Comparison of ENCODE assay signal across 17 cellular contexts in the genomic region with DNA sequence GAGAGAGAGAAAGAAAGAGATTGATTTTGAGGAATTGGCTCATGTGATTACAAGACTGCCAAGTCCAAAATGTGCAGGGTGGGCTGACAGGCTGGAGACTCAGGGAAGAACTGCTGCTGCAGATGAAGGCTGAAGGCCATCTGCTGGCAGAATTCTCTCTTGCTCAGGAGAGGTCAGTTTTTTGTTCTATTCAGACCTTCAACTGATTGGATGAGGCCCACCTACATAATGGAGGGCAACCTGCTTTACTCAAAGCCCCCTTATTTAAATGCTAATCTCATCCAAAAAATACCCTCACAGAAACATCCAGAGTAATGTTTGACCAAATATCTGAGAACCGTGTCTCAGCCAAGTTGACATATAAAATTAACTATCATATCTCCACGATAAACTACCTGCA. TPM values are rescaled to one million over a fixed set of nuclear protein-coding genes. Genes with fewer than 3 reads are reported as not detected.
DNase-seq lines count a peak whose midpoint lies in the region; ATAC-seq, FAIRE-seq and TF ChIP-seq lines count a peak whose summit lies in the region.
"Had no signal": no experiment of that assay in that cellular context is flagged by ENCODE, and none has a peak within 500 bp of the region (broad histone marks: within the 10 kb centered on the region; RNA-seq: fewer than 3 reads in every experiment).

No MANE protein-coding gene starts in this region.

- POLR2A ChIA-PET in AG04450 (lab: Yijun Ruan, JAX) (interaction anchor here (0.7 kb wide), 1 partner anchor 239 kb away, joined by 3 read pairs; no protein-coding TSS in a partner anchor), HEK293 (lab: Yijun Ruan, JAX) (interaction anchor here (0.9 to 1.0 kb wide), 3 partner anchors 39 to 386 kb away, joined by 3 to 9 read pairs (median 3); partner anchors contain the start of gene MAMLD1)

- no peaks in the 10 kb centered on the region for H3K9me3 ChIP-seq in AG04450 (ENCODE audit: control insufficient read depth, insufficient read depth, low read length)
- H3K9me3 ChIP-seq in HEK293 (ENCODE audit: control insufficient read depth, insufficient read depth, low read depth, low read length) = no peaks in the 10 kb centered on the region
- 0 out of 2 replicates have a peak, but pooled peaks cover 6% of the 10 kb centered on the region for H3K9me3 ChIP-seq in SJSA1 (replicated peaks)
- no peaks in the 10 kb centered on the region for H3K9me3 ChIP-seq in kidney (ENCODE audit: control insufficient read depth in 1 of 2, low read length in 2 of 2)
- H3K9me3 ChIP-seq: BE2C had no signal

- FAIRE-seq in kidney (lab: Jason Lieb, UNC) = no peak
- FAIRE-seq: H1 had no signal

- H3K27ac ChIP-seq in AG04450 (ENCODE audit: low read depth, low read length) (peak overlapping the region; percentile 61), HEK293 (ENCODE audit: extremely low read depth, low read depth, low read length) (peak overlapping the region; percentile 17; the same call in 1 of the 2 replicates), SJSA1 (peak overlapping the region; percentile 86), kidney (ENCODE audit: low read depth in 2 of 2, low read length in 2 of 2) (no peak overlapping the region)

- H3K36me3 ChIP-seq in HEK293 (ENCODE audit: control insufficient read depth in 2 of 2, insufficient read depth in 1 of 2, low read length in 2 of 2) (no peaks in the 10 kb centered on the region), SJSA1 (no peaks in the 10 kb centered on the region), kidney (ENCODE audit: control insufficient read depth in 1 of 2, insufficient read depth in 2 of 2, low read length in 2 of 2) (no peaks in the 10 kb centered on the region)
- H3K36me3 ChIP-seq: BE2C had no signal

- CTCF ChIA-PET in AG04450 (lab: Charles Lee) (no interaction called here), HEK293 (lab: Yijun Ruan, JAX) (interaction anchor here (0.7 to 0.9 kb wide), 2 partner anchors 37 to 99 kb away, joined by 3 to 7 read pairs; no protein-coding TSS in a partner anchor)

- TF ChIP-seq CTCF in AG04450 (IDR thresholded peaks at IDR 0.05; ENCODE audit: low read depth, low read length) = no peak
- TF ChIP-seq CTCF in HEK293 (tag by site-specific recombination; IDR thresholded peaks at IDR 0.05) = no peak
- no peak for TF ChIP-seq CTCF in fibroblast of the aortic adventitia (IDR thresholded peaks at IDR 0.05; ENCODE audit: insufficient read depth, low read length)
- no peak for TF ChIP-seq CTCF in kidney (IDR thresholded peaks at IDR 0.05; ENCODE audit: borderline replicate concordance, extremely low read depth, insufficient read depth)

- no peaks in the 10 kb centered on the region for H3K27me3 ChIP-seq in AG04450 (ENCODE audit: control insufficient read depth, insufficient read depth, low read length)
- H3K27me3 ChIP-seq in SJSA1 (replicated peaks) = no peaks in the 10 kb centered on the region
- H3K27me3 ChIP-seq: BE2C had no signal

- H3K9ac ChIP-seq in kidney (ENCODE audit: low read length in 2 of 2) = no peak overlapping the region

- DNase-seq in AG04450 (ENCODE audit: low read depth, low spot score) = no peak
- no peak for DNase-seq in SJSA1 (ENCODE audit: low read depth in 1 of 2, low spot score in 2 of 2)
- DNase-seq in fibroblast of the aortic adventitia (ENCODE audit: low read depth) = peak; percentile 4
- DNase-seq in T1000 (lab: John Stamatoyannopoulos, UW) = no peak
- no peak for DNase-seq in NCI-H1436 treated with DMSO at 0.1 percent for 48 hours (lab: John Stamatoyannopoulos, UW)
- no peak for DNase-seq in kidney
- DNase-seq: 8988T; BE2C; CD4-positive, alpha-beta memory T cell; NCI-H1092 treated with DMSO at 0.1 percent for 48 hours; NCI-H1694; NCI-H2107; NCI-H2227 treated with DMSO at 0.1 percent for 48 hours; NCI-H524 had no signal

- no peak for ATAC-seq in HG02759 (IDR thresholded peaks at IDR 0.05; ENCODE audit: unreplicated experiment)

- H3K4me3 ChIP-seq in AG04450 (ENCODE audit: low read depth, low read length) (no peak overlapping the region), HEK293 (ENCODE audit: low read depth, low read length) (no peak overlapping the region), SJSA1 (no peak overlapping the region), fibroblast of the aortic adventitia (ENCODE audit: low read depth, low read length) (no peak overlapping the region), kidney (ENCODE audit: low read length in 2 of 2) (no peak overlapping the region)

- H3K4me1 ChIP-seq in HEK293 (ENCODE audit: control insufficient read depth, insufficient read depth, low read length) = peaks cover 16% of the 10 kb centered on the region
- peaks cover 39% of the 10 kb centered on the region for H3K4me1 ChIP-seq in SJSA1 (replicated peaks)
- H3K4me1 ChIP-seq in kidney (ENCODE audit: control insufficient read depth in 1 of 2, insufficient read depth in 1 of 2, low read depth in 1 of 2, low read length in 2 of 2) = no peaks in the 10 kb centered on the region
- H3K4me1 ChIP-seq: BE2C had no signal

- intact Hi-C loops in kidney (cut with DNase I) = no loop called here

TF ChIP-seq in HEK293, 187 proteins besides CTCF, POLR2A, EP300 and RAD21:
- TF ChIP-seq RBAK (tag by site-specific recombination; IDR thresholded peaks at IDR 0.05) = no peak
- no peak for TF ChIP-seq ZNF548 (tag by site-specific recombination; IDR thresholded peaks at IDR 0.05)
- TF ChIP-seq ZNF10 (tag by site-specific recombination; IDR thresholded peaks at IDR 0.05) = peak; percentile 98

RNA-seq across cellular contexts. Expression of gene MAMLD1, which starts 38.2 kb away (rescaled TPM):
- polyA plus RNA-seq in AG04450 (2011; rRNA removed) (3.7 and 5.3 TPM in 2 replicates), kidney (ENCODE audit: insufficient read depth, low read depth, low replicate concordance) (1.4 TPM)
- 3.2 and 3.9 TPM in 2 replicates for polyA minus RNA-seq in AG04450 (2011; rRNA and poly(A)+ RNA removed)
- 3.7 and 11.4 TPM in 2 replicates for total RNA-seq in SJSA1 (2014; rRNA removed; shearing (Covaris generic))
- total RNA-seq in fibroblast of the aortic adventitia (ENCODE audit: low replicate concordance) (0.49 and 1.9 TPM in 2 replicates), kidney (6.5 TPM)

Comparison
In these comparisons a context has a peak if more than half of its experiments do, and no peak if none do; other contexts are left out.
1. H3K27ac ChIP-seq: peak in AG04450 (single experiment), HEK293 (single experiment) and SJSA1 (single experiment); none in kidney (0 of 2).